ENCODE assay signal across 2 cellular contexts in the genomic region with DNA sequence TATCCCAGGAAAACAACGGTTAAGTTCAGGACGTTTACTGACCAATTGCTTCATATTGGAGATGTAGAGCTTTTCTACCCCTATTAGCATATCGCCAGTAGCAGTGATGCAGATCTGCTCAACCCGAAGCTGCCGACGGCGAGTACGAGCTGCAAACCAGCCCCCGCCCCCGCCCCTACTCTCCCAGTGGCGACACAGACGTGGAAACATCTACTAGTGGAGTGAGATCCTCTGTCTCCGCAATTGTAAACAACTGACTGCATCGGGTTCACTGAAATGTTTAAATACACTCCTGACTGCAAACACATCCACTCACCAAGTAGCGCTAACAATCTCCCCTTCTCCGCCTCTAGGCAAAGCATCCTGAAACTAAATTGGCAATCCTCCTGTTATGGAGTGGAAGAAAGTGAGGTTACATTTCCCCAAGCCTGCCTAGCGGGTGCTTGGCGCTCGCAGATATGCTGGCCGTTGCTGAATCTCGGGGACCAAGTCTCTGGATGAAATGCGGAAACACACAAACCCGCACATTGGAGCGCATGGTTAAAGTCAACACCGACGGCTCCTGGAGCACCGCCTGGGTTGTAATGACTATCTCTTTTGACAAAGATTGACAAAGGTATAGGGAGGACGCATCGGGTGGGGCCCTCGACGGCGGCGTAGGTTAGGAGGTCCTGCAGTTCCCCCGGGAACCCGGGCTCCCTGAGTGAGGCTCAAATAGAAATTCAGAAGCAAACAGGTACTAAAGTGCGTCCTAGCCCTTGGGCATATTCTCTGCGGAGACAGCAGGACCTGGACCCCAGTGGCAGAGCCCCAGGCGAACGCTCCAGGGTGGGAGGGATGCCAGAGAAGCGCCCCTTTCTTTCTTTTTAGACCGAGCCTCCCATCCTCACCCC.
TF ChIP-seq lines count a peak whose summit lies in the region.

No MANE protein-coding gene starts in this region.

TF ChIP-seq in SK-N-SH, 30 proteins besides CTCF, POLR2A, EP300 and RAD21 (continued from another document):
- TF ChIP-seq, protein P1, sequence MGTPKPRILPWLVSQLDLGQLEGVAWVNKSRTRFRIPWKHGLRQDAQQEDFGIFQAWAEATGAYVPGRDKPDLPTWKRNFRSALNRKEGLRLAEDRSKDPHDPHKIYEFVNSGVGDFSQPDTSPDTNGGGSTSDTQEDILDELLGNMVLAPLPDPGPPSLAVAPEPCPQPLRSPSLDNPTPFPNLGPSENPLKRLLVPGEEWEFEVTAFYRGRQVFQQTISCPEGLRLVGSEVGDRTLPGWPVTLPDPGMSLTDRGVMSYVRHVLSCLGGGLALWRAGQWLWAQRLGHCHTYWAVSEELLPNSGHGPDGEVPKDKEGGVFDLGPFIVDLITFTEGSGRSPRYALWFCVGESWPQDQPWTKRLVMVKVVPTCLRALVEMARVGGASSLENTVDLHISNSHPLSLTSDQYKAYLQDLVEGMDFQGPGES (IDR thresholded peaks at IDR 0.05; ENCODE audit: low read depth, low read length): no peak
- no peak for TF ChIP-seq TEAD4 (IDR thresholded peaks at IDR 0.05; ENCODE audit: borderline replicate concordance, insufficient read depth)
- no peak for TF ChIP-seq GABPA (IDR thresholded peaks at IDR 0.05; ENCODE audit: low read depth)
- TF ChIP-seq MXI1 (IDR thresholded peaks at IDR 0.05; ENCODE audit: low read depth, low read length): no peak
- TF ChIP-seq TAF1 (IDR thresholded peaks at IDR 0.05; ENCODE audit: borderline replicate concordance, low read depth, low read length): no peak

TF ChIP-seq in SK-N-SH treated with all-trans-retinoic acid at 6 μM for 48 hours, 23 proteins besides CTCF, POLR2A, EP300 and RAD21 (continued from another document):
- TF ChIP-seq, protein P2, sequence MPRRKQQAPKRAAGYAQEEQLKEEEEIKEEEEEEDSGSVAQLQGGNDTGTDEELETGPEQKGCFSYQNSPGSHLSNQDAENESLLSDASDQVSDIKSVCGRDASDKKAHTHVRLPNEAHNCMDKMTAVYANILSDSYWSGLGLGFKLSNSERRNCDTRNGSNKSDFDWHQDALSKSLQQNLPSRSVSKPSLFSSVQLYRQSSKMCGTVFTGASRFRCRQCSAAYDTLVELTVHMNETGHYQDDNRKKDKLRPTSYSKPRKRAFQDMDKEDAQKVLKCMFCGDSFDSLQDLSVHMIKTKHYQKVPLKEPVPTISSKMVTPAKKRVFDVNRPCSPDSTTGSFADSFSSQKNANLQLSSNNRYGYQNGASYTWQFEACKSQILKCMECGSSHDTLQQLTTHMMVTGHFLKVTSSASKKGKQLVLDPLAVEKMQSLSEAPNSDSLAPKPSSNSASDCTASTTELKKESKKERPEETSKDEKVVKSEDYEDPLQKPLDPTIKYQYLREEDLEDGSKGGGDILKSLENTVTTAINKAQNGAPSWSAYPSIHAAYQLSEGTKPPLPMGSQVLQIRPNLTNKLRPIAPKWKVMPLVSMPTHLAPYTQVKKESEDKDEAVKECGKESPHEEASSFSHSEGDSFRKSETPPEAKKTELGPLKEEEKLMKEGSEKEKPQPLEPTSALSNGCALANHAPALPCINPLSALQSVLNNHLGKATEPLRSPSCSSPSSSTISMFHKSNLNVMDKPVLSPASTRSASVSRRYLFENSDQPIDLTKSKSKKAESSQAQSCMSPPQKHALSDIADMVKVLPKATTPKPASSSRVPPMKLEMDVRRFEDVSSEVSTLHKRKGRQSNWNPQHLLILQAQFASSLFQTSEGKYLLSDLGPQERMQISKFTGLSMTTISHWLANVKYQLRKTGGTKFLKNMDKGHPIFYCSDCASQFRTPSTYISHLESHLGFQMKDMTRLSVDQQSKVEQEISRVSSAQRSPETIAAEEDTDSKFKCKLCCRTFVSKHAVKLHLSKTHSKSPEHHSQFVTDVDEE (CRISPR knock-in tag; IDR thresholded peaks at IDR 0.05): no peak
- TF ChIP-seq ZNF70 (CRISPR knock-in tag; IDR thresholded peaks at IDR 0.05): no peak
